Comparison of ENCODE assay signal across 13 cellular contexts in the genomic region with DNA sequence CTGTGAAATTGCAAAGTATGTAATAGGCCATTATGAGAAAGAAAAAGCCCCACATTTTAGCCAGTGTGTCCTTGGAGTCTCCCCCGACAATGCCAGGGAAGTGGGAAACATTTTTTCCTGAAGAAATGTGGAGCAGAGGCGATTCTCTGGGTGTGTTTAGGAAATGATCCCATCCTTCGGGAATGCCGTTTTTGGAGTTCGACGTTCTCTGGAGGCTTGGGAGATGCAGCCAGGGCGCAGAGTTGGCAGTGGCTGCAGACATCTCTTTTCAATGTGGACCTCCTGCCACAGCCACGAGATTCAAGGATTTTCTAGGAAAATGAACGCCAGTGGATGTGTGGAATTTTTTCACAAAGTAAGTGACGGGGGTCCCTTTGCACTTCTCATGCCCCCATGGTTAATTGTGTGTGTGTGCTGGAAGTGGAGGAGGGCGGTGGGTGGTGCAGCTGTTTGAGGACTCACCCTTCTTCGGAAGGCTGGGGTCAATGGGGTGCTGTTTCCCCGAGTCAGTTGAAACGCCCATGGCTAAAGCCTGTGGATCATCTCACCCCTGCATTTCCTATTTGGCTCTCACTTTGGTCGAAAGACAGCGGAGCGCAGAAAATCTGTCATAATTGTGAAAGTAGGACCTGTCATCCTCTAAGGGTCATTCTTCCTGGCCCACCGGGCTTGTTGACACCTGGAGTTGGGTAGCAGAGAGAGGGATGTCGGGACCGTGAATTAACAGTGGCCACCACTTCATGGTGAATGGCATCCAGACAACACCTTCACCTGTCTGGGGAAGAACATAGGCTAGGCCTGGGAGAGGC.
A peak's percentile ranks its signal among the peaks of the same experiment; 100 is the strongest.
DNase-seq lines count a peak whose midpoint lies in the region; ATAC-seq and TF ChIP-seq lines count a peak whose summit lies in the region.
"Had no signal": no experiment of that assay in that cellular context is flagged by ENCODE, and none has a peak within 500 bp of the region (broad histone marks: within the 10 kb centered on the region; RNA-seq: fewer than 3 reads in every experiment).

No MANE protein-coding gene starts in this region.

- no peaks in the 10 kb centered on the region for H3K9me3 ChIP-seq in RWPE2 (ENCODE audit: severe bottlenecking)
- no peaks in the 10 kb centered on the region for H3K9me3 ChIP-seq in skeletal muscle satellite cell (replicated peaks; ENCODE audit: low read length)

- H3K27me3 ChIP-seq in RWPE2 (ENCODE audit: insufficient read depth, poor library complexity, severe bottlenecking) (no peaks in the 10 kb centered on the region), skeletal muscle satellite cell (ENCODE audit: control insufficient read depth, insufficient read depth, low read length) (no peaks in the 10 kb centered on the region)

- H3K36me3 ChIP-seq in RWPE2 (ENCODE audit: low read depth) (peaks cover 32% of the 10 kb centered on the region), skeletal muscle satellite cell (ENCODE audit: insufficient read depth, low read length) (no peaks in the 10 kb centered on the region)

- DNase-seq in GM03348 (ENCODE audit: low spot score) (peak; percentile 89), RWPE2 (ENCODE audit: low spot score) (no peak), fibroblast of mammary gland (ENCODE audit: low read depth) (peak; percentile 66), NCI-H187 treated with DMSO at 0.1 percent for 48 hours (lab: John Stamatoyannopoulos, UW) (no peak)
- DNase-seq in activated effector memory CD4-positive, alpha-beta T cell treated with anti-CD3 and anti-CD28 coated beads, Interleukin-2, amount 50 U/mL, for 16 hours = no peak
- DNase-seq: activated CD4-positive, alpha-beta T cell treated with anti-CD3 and anti-CD28 coated beads, Interleukin-2, amount 50 U/mL, for 48 hours; activated effector memory CD4-positive, alpha-beta T cell treated with Interleukin-2 at 50 U/mL for 16 hours; naive thymus-derived CD4-positive, alpha-beta T cell; NCI-H748 treated with DMSO at 0.1 percent for 48 hours; SIG-M5 had no signal

- peaks cover 46% of the 10 kb centered on the region for H3K4me1 ChIP-seq in RWPE2 (ENCODE audit: insufficient read depth, poor library complexity, severe bottlenecking)
- H3K4me1 ChIP-seq in skeletal muscle satellite cell (ENCODE audit: control insufficient read depth, insufficient read depth, low read length) = peaks cover 21% of the 10 kb centered on the region

- no peak overlapping the region for H3K4me3 ChIP-seq in RWPE2 (ENCODE audit: severe bottlenecking)
- H3K4me3 ChIP-seq in fibroblast of mammary gland (ENCODE audit: control insufficient read depth, low read depth, low read length) = no peak overlapping the region
- peak overlapping the region; percentile 49 for H3K4me3 ChIP-seq in skeletal muscle satellite cell (ENCODE audit: low read length)
- H3K4me3 ChIP-seq: K562 had no signal

- ATAC-seq in RWPE2 (ENCODE audit: low read depth) = peak; percentile 56
- no peak for ATAC-seq in HG03135 (IDR thresholded peaks at IDR 0.05; ENCODE audit: unreplicated experiment)
- ATAC-seq: K562; naive thymus-derived CD4-positive, alpha-beta T cell had no signal

- TF ChIP-seq CTCF in RWPE2 (IDR thresholded peaks at IDR 0.05; ENCODE audit: poor library complexity, severe bottlenecking) = no peak
- no peak for TF ChIP-seq CTCF in fibroblast of mammary gland (conservative IDR thresholded peaks at IDR 0.05; ENCODE audit: control insufficient read depth, insufficient read depth, low read depth, low read length)

- peak overlapping the region; percentile 98 for H3K27ac ChIP-seq in RWPE2 (ENCODE audit: poor library complexity, severe bottlenecking)

- peak overlapping the region; percentile 47 for H3K9ac ChIP-seq in skeletal muscle satellite cell (ENCODE audit: low read depth, low read length)

- peak overlapping the region; percentile 36 for H3K4me2 ChIP-seq in skeletal muscle satellite cell (ENCODE audit: low read length)

Comparison
In these comparisons a context has a peak if more than half of its experiments do, and no peak if none do; other contexts are left out.
1. DNase-seq: peak in GM03348 (single experiment) and fibroblast of mammary gland (single experiment); none in RWPE2 (single experiment), activated effector memory CD4-positive, alpha-beta T cell treated with anti-CD3 and anti-CD28 coated beads, Interleukin-2, amount 50 U/mL, for 16 hours (single experiment) and NCI-H187 treated with DMSO at 0.1 percent for 48 hours (single experiment).